In genomic region chr3:151135548-151136337, GRCh38 we compare ENCODE assay signal across 2 cellular contexts.
TF ChIP-seq lines count a peak whose summit lies in the region.

No MANE protein-coding gene starts in this region.

TF ChIP-seq in GM23338, 12 proteins besides CTCF, POLR2A, EP300 and RAD21:
- TF ChIP-seq ZNF114 (CRISPR knock-in tag; IDR thresholded peaks at IDR 0.05), result no peak
- TF ChIP-seq ZNF331 (CRISPR knock-in tag; IDR thresholded peaks at IDR 0.05; ENCODE audit: low read depth), result no peak
- no peak for TF ChIP-seq JUNB (IDR thresholded peaks at IDR 0.05; ENCODE audit: unreplicated experiment)
- TF ChIP-seq REST (IDR thresholded peaks at IDR 0.05; ENCODE audit: unreplicated experiment), result no peak
- TF ChIP-seq POLR2AphosphoS5 (IDR thresholded peaks at IDR 0.05; ENCODE audit: low read depth), result no peak
- TF ChIP-seq EZH2 (IDR thresholded peaks at IDR 0.05; ENCODE audit: low read depth, unreplicated experiment), result no peak
- no peak for TF ChIP-seq ZNF462 (CRISPR knock-in tag; IDR thresholded peaks at IDR 0.05)
- no peak for TF ChIP-seq NANOG (IDR thresholded peaks at IDR 0.05; ENCODE audit: borderline replicate concordance)
- no peak for TF ChIP-seq ETS1 (IDR thresholded peaks at IDR 0.05)
- TF ChIP-seq STAT1 (IDR thresholded peaks at IDR 0.05; ENCODE audit: unreplicated experiment), result no peak
- no peak for TF ChIP-seq CREB1 (CRISPR knock-in tag; IDR thresholded peaks at IDR 0.05; ENCODE audit: low read depth)
- no peak for TF ChIP-seq EZH2phosphoT487 (IDR thresholded peaks at IDR 0.05; ENCODE audit: unreplicated experiment)

TF ChIP-seq in H1, 55 proteins besides CTCF, POLR2A, EP300 and RAD21:
- no peak for TF ChIP-seq ATF2 (IDR thresholded peaks at IDR 0.05; ENCODE audit: low read length)
- TF ChIP-seq POU5F1 (IDR thresholded peaks at IDR 0.05; ENCODE audit: low read depth, low read length), result no peak
- no peak for TF ChIP-seq TAF7 (optimal IDR thresholded peaks at IDR 0.05; ENCODE audit: borderline replicate concordance, low read depth, low read length)
- TF ChIP-seq ZNF274 (IDR thresholded peaks at IDR 0.05; ENCODE audit: borderline replicate concordance, extremely low read depth, low read length), result no peak
- TF ChIP-seq POLR2AphosphoS5 (IDR thresholded peaks at IDR 0.05; ENCODE audit: low read depth, low read length), result no peak
- no peak for TF ChIP-seq USF2 (IDR thresholded peaks at IDR 0.05; ENCODE audit: low read length)
- no peak for TF ChIP-seq SUZ12 (IDR thresholded peaks at IDR 0.05; ENCODE audit: low read length)
- no peak for TF ChIP-seq YY1 (IDR thresholded peaks at IDR 0.05; ENCODE audit: low read depth, low read length)
- TF ChIP-seq FOSL1 (IDR thresholded peaks at IDR 0.05; ENCODE audit: insufficient read depth, low read depth, low read length), result no peak
- no peak for TF ChIP-seq SIN3A (conservative IDR thresholded peaks at IDR 0.05 in 1 of 2, IDR thresholded peaks at IDR 0.05 in 1 of 2; ENCODE audit: low read depth in 1 of 2, low read length in 2 of 2)
- TF ChIP-seq CHD7 (IDR thresholded peaks at IDR 0.05; ENCODE audit: insufficient replicate concordance, low read length), result no peak
- TF ChIP-seq SP1 (IDR thresholded peaks at IDR 0.05; ENCODE audit: low read depth, low read length), result no peak
- no peak for TF ChIP-seq ASH2L (IDR thresholded peaks at IDR 0.05; ENCODE audit: low read length)
- no peak for TF ChIP-seq SIX5 (IDR thresholded peaks at IDR 0.05; ENCODE audit: low read depth, low read length)
- no peak for TF ChIP-seq TCF12 (IDR thresholded peaks at IDR 0.05; ENCODE audit: low read depth, low read length)
- no peak for TF ChIP-seq NRF1 (IDR thresholded peaks at IDR 0.05; ENCODE audit: low read depth, low read length)
- no peak for TF ChIP-seq CTBP2 (IDR thresholded peaks at IDR 0.05; ENCODE audit: borderline replicate concordance, insufficient read depth, insufficient read length, low read length)
- TF ChIP-seq MAX (IDR thresholded peaks at IDR 0.05), result no peak
- no peak for TF ChIP-seq TBP (IDR thresholded peaks at IDR 0.05; ENCODE audit: low read depth, low read length)
TF ChIP-seq in H1: peak in this region for 0.
